10 cellular contexts compared by ENCODE assay signal in the genomic region with DNA sequence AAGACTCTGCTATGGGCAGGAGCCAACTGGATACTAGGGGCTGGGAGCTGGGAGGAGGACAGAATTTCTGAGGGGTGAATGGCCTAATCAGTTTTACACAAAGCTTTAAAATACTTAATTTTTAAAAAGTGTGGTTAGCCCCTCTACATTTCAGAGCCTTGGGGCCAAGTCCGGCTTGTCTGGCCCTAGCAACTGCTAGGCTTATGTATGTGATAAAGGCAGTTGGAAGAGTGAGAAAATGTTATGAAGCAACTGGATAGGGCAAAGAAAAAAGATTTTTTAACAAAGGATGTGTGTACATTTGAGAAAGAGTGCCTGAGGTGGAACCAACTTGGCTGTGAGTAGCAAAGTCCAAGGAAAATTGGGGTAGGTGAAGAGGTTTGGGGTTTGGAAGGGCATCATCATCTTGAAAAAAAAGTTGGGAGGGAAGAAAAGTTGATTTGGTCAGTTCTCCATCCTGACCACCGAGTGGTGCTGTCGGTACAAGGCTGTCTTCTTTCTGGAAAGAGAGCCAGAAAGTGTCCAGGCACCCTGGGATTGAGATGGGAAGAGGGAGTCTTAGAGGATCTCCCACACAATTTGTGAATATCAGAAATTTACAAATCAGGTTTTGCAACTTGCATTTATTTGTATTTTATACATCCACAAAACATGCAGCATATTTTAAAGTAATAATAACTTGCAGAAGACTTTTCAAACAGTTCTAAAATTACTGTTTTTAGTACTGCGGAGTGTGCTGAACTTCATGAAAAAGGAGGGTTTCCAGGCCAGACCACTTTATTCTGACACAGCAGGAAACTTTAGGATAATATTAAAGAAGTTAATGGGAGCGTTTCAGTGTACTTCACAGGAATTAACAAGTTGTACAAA. TPM values are rescaled to one million over a fixed set of nuclear protein-coding genes. Genes with fewer than 3 reads are reported as not detected.
DNase-seq lines count a peak whose midpoint lies in the region; ATAC-seq and TF ChIP-seq lines count a peak whose summit lies in the region.
"Had no signal": no experiment of that assay in that cellular context is flagged by ENCODE, and none has a peak within 500 bp of the region (broad histone marks: within the 10 kb centered on the region; RNA-seq: fewer than 3 reads in every experiment).

No MANE protein-coding gene starts in this region.

- H3K27me3 ChIP-seq in MG63 (no peaks in the 10 kb centered on the region), ascending aorta (no peaks in the 10 kb centered on the region), upper lobe of right lung (no peaks in the 10 kb centered on the region)

- intact Hi-C loops in ascending aorta (cut with DNase I) (loop anchor here (1.0 to 2.0 kb wide), 2 partner anchors 63 to 382 kb away; no protein-coding TSS in a partner anchor), upper lobe of right lung (cut with DNase I) (no loop called here)

- no peaks in the 10 kb centered on the region for H3K36me3 ChIP-seq in MG63
- no peaks in the 10 kb centered on the region for H3K36me3 ChIP-seq in ascending aorta
- H3K36me3 ChIP-seq in upper lobe of right lung, result no peaks in the 10 kb centered on the region

- H3K9me3 ChIP-seq in MG63 (no peaks in the 10 kb centered on the region), ascending aorta (no peaks in the 10 kb centered on the region), upper lobe of right lung (no peaks in the 10 kb centered on the region)

- H3K27ac ChIP-seq in ascending aorta (peak overlapping the region; percentile 81 to 86), upper lobe of right lung (no peak overlapping the region)
- H3K27ac ChIP-seq: skin epidermis had no signal

- DNase-seq in DMS79 treated with DMSO at 0.1 percent for 48 hours (lab: John Stamatoyannopoulos, UW), result peak; percentile 18
- DNase-seq in DMS79 (lab: John Stamatoyannopoulos, UW), result no peak
- DNase-seq in MG63, result peak; percentile 34
- no peak for DNase-seq in ascending aorta (ENCODE audit: low spot score in 2 of 2)
- peak; percentile 80 for DNase-seq in iPS-NIHi11 (ENCODE audit: low spot score)
- no peak for DNase-seq in upper lobe of right lung
- no peak for DNase-seq in activated CD4-positive, alpha-beta T cell treated with anti-CD3 and anti-CD28 coated beads for 1 hour

- ATAC-seq in upper lobe of right lung (peak; percentile 67), GM21367 (IDR thresholded peaks at IDR 0.05; ENCODE audit: unreplicated experiment) (no peak)

- H3K4me1 ChIP-seq in ascending aorta (peaks cover 4 to 17% of the 10 kb centered on the region in 2 donors), upper lobe of right lung (no peaks in the 10 kb centered on the region)

- TF ChIP-seq CTCF in ascending aorta (IDR thresholded peaks at IDR 0.05) (peak; percentile 58 to 86 (median 65)), upper lobe of right lung (IDR thresholded peaks at IDR 0.05) (peak; percentile 60)

- H3K4me3 ChIP-seq in MG63 (no peak overlapping the region), ascending aorta (no peak overlapping the region), upper lobe of right lung (no peak overlapping the region)
- H3K4me3 ChIP-seq: skin epidermis had no signal

RNA-seq across cellular contexts. Expression of a gene that starts 10.5 kb away (rescaled TPM):
- 2.7 and 6.5 TPM in 2 replicates for total RNA-seq in MG63 (2014; rRNA removed; shearing (Covaris generic); ENCODE audit: low replicate concordance)
- total RNA-seq in ascending aorta, result 1.5 TPM
- 6.0 TPM for total RNA-seq in upper lobe of right lung
- total RNA-seq: activated CD8-positive, alpha-beta memory T cell treated with anti-CD3 and anti-CD28 coated beads for 36 hours had no signal

RNA-seq across cellular contexts. Expression of a gene that starts 15.1 kb away (rescaled TPM):
- total RNA-seq in MG63 (2014; rRNA removed; shearing (Covaris generic); ENCODE audit: low replicate concordance), result 10.0 and 21.9 TPM in 2 replicates
- 6.5 TPM for total RNA-seq in ascending aorta
- 26.2 TPM for total RNA-seq in upper lobe of right lung

Comparison
In these comparisons a context has a peak if more than half of its experiments do, and no peak if none do; other contexts are left out.
1. DNase-seq: peak in DMS79 treated with DMSO at 0.1 percent for 48 hours (single experiment), MG63 (single experiment) and iPS-NIHi11 (single experiment); none in DMS79 (single experiment), ascending aorta (0 of 2), upper lobe of right lung (single experiment) and activated CD4-positive, alpha-beta T cell treated with anti-CD3 and anti-CD28 coated beads for 1 hour (single experiment).